9 cellular contexts compared by ENCODE assay signal in genomic region chr11:124717786-124718634, GRCh38. TPM values are rescaled to one million over a fixed set of nuclear protein-coding genes. Genes with fewer than 3 reads are reported as not detected.
DNase-seq lines count a peak whose midpoint lies in the region; ATAC-seq, FAIRE-seq and TF ChIP-seq lines count a peak whose summit lies in the region.
"Had no signal": no experiment of that assay in that cellular context is flagged by ENCODE, and none has a peak within 500 bp of the region (broad histone marks: within the 10 kb centered on the region; RNA-seq: fewer than 3 reads in every experiment).

No MANE protein-coding gene starts in this region.

- H3K4me2 ChIP-seq in H1 (ENCODE audit: insufficient read depth in 1 of 2, low read depth in 2 of 2, low read length in 2 of 2) = peak overlapping the region; percentile 81 to 87

- H3K27ac Mint-ChIP-seq in CD8-positive, alpha-beta memory T cell = peak overlapping the region in 2 of 8 donors; percentile 4 to 41

- H3K56ac ChIP-seq in H1 (replicated peaks; ENCODE audit: insufficient read length, low read depth, low read length) = no peak overlapping the region

- peaks cover 29 to 58% of the 10 kb centered on the region in 2 donors for H3K27me3 Mint-ChIP-seq in CD8-positive, alpha-beta memory T cell

- no peak for TF ChIP-seq CTCF in H1 (IDR thresholded peaks at IDR 0.05; ENCODE audit: control extremely low read depth in 1 of 3, insufficient read depth in 1 of 3, low read depth in 1 of 3, low read length in 3 of 3)

- DNase-seq in CD8-positive, alpha-beta memory T cell = peak in 4 of 5 donors; percentile 8 to 36 (median 22)
- DNase-seq in H54 (ENCODE audit: insufficient read length, low spot score) (peak; percentile 15), T-helper 1 cell (peak in 3 of 5 donors; percentile 10 to 22 (median 18)), H1 (ENCODE audit: low read depth in 1 of 2, low spot score in 2 of 2) (peak in 1 of 2 experiments; percentile 67), aorta (peak; percentile 64 to 79)

- H2BK20ac ChIP-seq in H1 (ENCODE audit: low read length) = no peak overlapping the region

- H2BK12ac ChIP-seq in H1 (ENCODE audit: low read depth, low read length) = no peak overlapping the region

- no peak overlapping the region for H2AK5ac ChIP-seq in H1 (ENCODE audit: low read depth, low read length)

- POLR2A ChIA-PET in CD8-positive, alpha-beta memory T cell (lab: Charles Lee) = no interaction called here
- POLR2A ChIA-PET in H1 (lab: Charles Lee; ENCODE audit: partially characterized antibody) = interaction anchor here (1.2 to 1.6 kb wide), 3 partner anchors 11 to 82 kb away, joined by 3 to 5 read pairs (median 3); partner anchors contain the start of gene MSANTD2

- H3K9me3 ChIP-seq in CD8-positive, alpha-beta memory T cell (ENCODE audit: low read length) = no peaks in the 10 kb centered on the region
- H3K9me3 ChIP-seq in H1 (ENCODE audit: insufficient read depth in 2 of 2, low read depth in 1 of 2, low read length in 1 of 2) = no peaks in the 10 kb centered on the region
- H3K9me3 ChIP-seq in muscle layer of colon (ENCODE audit: low read length) = no peaks in the 10 kb centered on the region
- no peaks in the 10 kb centered on the region for H3K9me3 ChIP-seq in aorta (ENCODE audit: control insufficient read depth, low read length)

- H3K9me3 Mint-ChIP-seq in CD8-positive, alpha-beta memory T cell = peaks cover 0 to 2% (median 0%) of the 10 kb centered on the region in 5 donors

- 4% methylated on average over 45 of the region's 45 CpGs; no CpG with 5 or more reads in 1 of the 2 experiments for WGBS in H1 (ENCODE audit: extremely low coverage in 1 of 2, insufficient coverage in 1 of 2, insufficient read length in 1 of 2, insufficient replicate concordance in 2 of 2, low coverage in 1 of 2, low lambda C conversion rate in 2 of 2, missing lambda C conversion rate in 1 of 2), 2 experiments
- WGBS in aorta, 2 donors = 1% methylated on average over 39 to 45 of the region's 45 CpGs

- FAIRE-seq in H54 (lab: Jason Lieb, UNC) (no peak), H1 (lab: Jason Lieb, UNC) (no peak)

- TF ChIP-seq EP300 in H1 (IDR thresholded peaks at IDR 0.05; ENCODE audit: borderline replicate concordance in 1 of 2, low read depth in 2 of 2, low read length in 2 of 2) = no peak

- ATAC-seq in aorta (ENCODE audit: low FRiP score) (peak; percentile 60), GM21576 (IDR thresholded peaks at IDR 0.05; ENCODE audit: unreplicated experiment) (no peak), GM18511 (IDR thresholded peaks at IDR 0.05; ENCODE audit: unreplicated experiment) (no peak)

- no peak overlapping the region for H3K18ac ChIP-seq in H1 (ENCODE audit: extremely low read depth, low read length)

- peak overlapping the region in 6 of 7 donors; percentile 66 to 84 (median 74) for H3K4me3 Mint-ChIP-seq in CD8-positive, alpha-beta memory T cell

- 0 out of 2 replicates have a peak overlapping the region, but pooled peaks have one; percentile 51 for H4K8ac ChIP-seq in H1 (ENCODE audit: extremely low read depth, insufficient read depth, low read length)

- no peak overlapping the region for H3K14ac ChIP-seq in H1 (ENCODE audit: insufficient read length)

- H3K79me2 ChIP-seq in H1 (ENCODE audit: control insufficient read depth in 1 of 2, insufficient read depth in 2 of 2, low read length in 2 of 2) = no peaks in the 10 kb centered on the region

- H3K4me3 ChIP-seq in CD8-positive, alpha-beta memory T cell (ENCODE audit: low read length) = peak overlapping the region; percentile 41
- H3K4me3 ChIP-seq in H1 (ENCODE audit: extremely low read depth in 1 of 4, insufficient read depth in 2 of 4, low read depth in 3 of 4, low read length in 4 of 4) (peak overlapping the region; percentile 32 to 60 (median 54); a peak in 7 of 8 replicates), muscle layer of colon (ENCODE audit: low read depth in 1 of 2, low read length in 2 of 2) (peak overlapping the region; percentile 24 to 64), aorta (ENCODE audit: low read length in 2 of 2) (peak overlapping the region in 1 of 2 donors; percentile 15)

- no peak overlapping the region for H2BK15ac ChIP-seq in H1 (ENCODE audit: low read length)

- H3K4me1 Mint-ChIP-seq in CD8-positive, alpha-beta memory T cell = peaks cover 13 to 18% (median 17%) of the 10 kb centered on the region in 3 donors

- no peak overlapping the region for H4K5ac ChIP-seq in H1 (ENCODE audit: insufficient read length, low read depth, low read length)

- intact Hi-C loops in aorta (cut with DNase I) = loop anchor here (2.0 to 5.0 kb wide), 2 partner anchors 36 to 41 kb away; no protein-coding TSS in a partner anchor

- no peak overlapping the region for H3K4ac ChIP-seq in H1 (replicated peaks; ENCODE audit: insufficient read length, low read depth, low read length)

- peaks cover 0 to 2% (median 0%) of the 10 kb centered on the region in 3 donors for H3K36me3 Mint-ChIP-seq in CD8-positive, alpha-beta memory T cell

- TF ChIP-seq RAD21 in H1 (IDR thresholded peaks at IDR 0.05 in 1 of 2, conservative IDR thresholded peaks at IDR 0.05 in 1 of 2; ENCODE audit: low read depth in 2 of 2, low read length in 2 of 2) = no peak

- H2AFZ ChIP-seq in H1 (ENCODE audit: low read length) = no peak overlapping the region

- no peak overlapping the region for H2BK120ac ChIP-seq in H1 (replicated peaks; ENCODE audit: low read depth, low read length)

- H3K36me3 ChIP-seq in CD8-positive, alpha-beta memory T cell (ENCODE audit: insufficient read depth, low read length) = no peaks in the 10 kb centered on the region
- H3K36me3 ChIP-seq in H1 (ENCODE audit: control insufficient read depth in 2 of 4, insufficient read depth in 4 of 4, low read length in 3 of 4) (no peaks in the 10 kb centered on the region), muscle layer of colon (ENCODE audit: insufficient read depth, low read length) (no peaks in the 10 kb centered on the region), aorta (ENCODE audit: control insufficient read depth in 1 of 2, insufficient read depth in 2 of 2, low read length in 1 of 2) (no peaks in the 10 kb centered on the region)

- peaks cover 8% of the 10 kb centered on the region for H3K23me2 ChIP-seq in H1 (ENCODE audit: low read depth, low read length)

- H4K91ac ChIP-seq in H1 (replicated peaks; ENCODE audit: insufficient read length, low read length) = no peak overlapping the region

- CTCF ChIA-PET in CD8-positive, alpha-beta memory T cell (lab: Charles Lee) = no interaction called here
- CTCF ChIA-PET in H1 (lab: Charles Lee; ENCODE audit: partially characterized antibody) = interaction anchor here (0.9 to 1.6 kb wide), 7 partner anchors 16 to 53 kb away, joined by 3 to 6 read pairs (median 4); partner anchors contain the start of gene ESAM

- H3K23ac ChIP-seq in H1 (ENCODE audit: insufficient read length) = no peak overlapping the region

- H3K27ac ChIP-seq in CD8-positive, alpha-beta memory T cell (ENCODE audit: low read depth, low read length) = no peak overlapping the region
- H3K27ac ChIP-seq in H1 (ENCODE audit: low read depth, low read length) (no peak overlapping the region), muscle layer of colon (ENCODE audit: low read depth, low read length) (no peak overlapping the region), aorta (ENCODE audit: low read depth in 1 of 2, low read length in 2 of 2) (peak overlapping the region in 1 of 2 donors; percentile 1)

- H4K20me1 ChIP-seq in H1 (replicated peaks in 1 of 2; ENCODE audit: control insufficient read depth in 1 of 2, insufficient read depth in 2 of 2, low read length in 2 of 2) = no peaks in the 10 kb centered on the region

- TF ChIP-seq POLR2A in H54 (IDR thresholded peaks at IDR 0.05; ENCODE audit: low read depth, low read length) (no peak), H1 (IDR thresholded peaks at IDR 0.05; ENCODE audit: control extremely low read depth in 1 of 2, low read depth in 2 of 2, low read length in 2 of 2) (no peak)

- no peaks in the 10 kb centered on the region for H3K79me1 ChIP-seq in H1 (ENCODE audit: low read depth, low read length)

- H2BK5ac ChIP-seq in H1 (ENCODE audit: low read depth, low read length) = no peak overlapping the region

- no peak overlapping the region for H3K9ac ChIP-seq in H1 (replicated peaks in 1 of 4; ENCODE audit: extremely low read depth in 1 of 4, low read depth in 3 of 4, low read length in 3 of 4)
- H3K9ac ChIP-seq in muscle layer of colon (ENCODE audit: low read length) = no peak overlapping the region

- peaks cover 16% of the 10 kb centered on the region for H3K27me3 ChIP-seq in CD8-positive, alpha-beta memory T cell (ENCODE audit: insufficient read depth, low read length, poor library complexity, severe bottlenecking)
- H3K27me3 ChIP-seq in H1 (replicated peaks in 1 of 4; ENCODE audit: control insufficient read depth in 3 of 4, extremely low read depth in 1 of 4, insufficient read depth in 3 of 4, low read length in 3 of 4) (peaks cover 47 to 80% (median 75%) of the 10 kb centered on the region in 4 experiments), muscle layer of colon (ENCODE audit: control insufficient read depth in 1 of 2, insufficient read depth in 2 of 2, low read length in 2 of 2) (peaks cover 19 to 37% of the 10 kb centered on the region in 2 donors), aorta (ENCODE audit: control insufficient read depth in 1 of 2, insufficient read depth in 2 of 2, low read length in 1 of 2) (no peaks in the 10 kb centered on the region)

- peaks cover 14% of the 10 kb centered on the region for H3K4me1 ChIP-seq in CD8-positive, alpha-beta memory T cell (ENCODE audit: insufficient read depth, low read length)
- H3K4me1 ChIP-seq in H1 (replicated peaks in 1 of 4; ENCODE audit: control insufficient read depth in 3 of 4, insufficient read depth in 4 of 4, low read length in 3 of 4) = peaks cover 0 to 5% (median 3%) of the 10 kb centered on the region in 4 experiments; a peak in 5 of 7 replicates
- H3K4me1 ChIP-seq in muscle layer of colon (ENCODE audit: insufficient read depth, low read length) = peaks cover 6% of the 10 kb centered on the region
- no peaks in the 10 kb centered on the region for H3K4me1 ChIP-seq in aorta (ENCODE audit: control insufficient read depth in 1 of 2, insufficient read depth in 2 of 2, low read length in 2 of 2)

RNA-seq across cellular contexts. Expression of gene NRGN, which starts 21.7 kb away (rescaled TPM):
- total RNA-seq in CD8-positive, alpha-beta memory T cell = 1 to 10 TPM; 4.6 to 6.4 TPM
- not detected for polyA plus RNA-seq in CD8-positive, alpha-beta memory T cell
- 0.60 and 0.75 TPM in 2 replicates for total RNA-seq in H1 (2021; fragmentation: NEBNext Ultra II Directional; extraction: Animal tissue kit (Norgen Biotek cat#: 25700))
- polyA plus RNA-seq in H1 (2011; rRNA removed) = 1.0 and 1.5 TPM in 2 replicates
- 0.54 TPM for polyA plus RNA-seq in H1 (2011; cell fraction: cytosol; rRNA removed)
- polyA plus RNA-seq in H1 (2011; cell fraction: nucleus; rRNA removed) = 1.7 TPM
- 0.76 to 1.2 TPM (median 0.92 TPM) in 4 replicates for polyA plus RNA-seq in H1 (2012, experiment 1 of 2)
- polyA plus RNA-seq in H1 (2012, experiment 2 of 2) = 0.89 TPM
- polyA plus RNA-seq in H1 (2013, experiment 1 of 2) = 1.2 TPM
- 0.83 TPM for polyA plus RNA-seq in H1 (2013, experiment 2 of 2)
- polyA minus RNA-seq in H1 (2011; rRNA and poly(A)+ RNA removed) = 0.38 TPM in 1 of 2 replicates, not detected in the other
- polyA minus RNA-seq in H1 (2011; cell fraction: cytosol; rRNA and poly(A)+ RNA removed) = not detected
- polyA minus RNA-seq in H1 (2011; cell fraction: nucleus; rRNA and poly(A)+ RNA removed) = not detected
- total RNA-seq in aorta = 10 to 100 TPM; 33.2 to 41.1 TPM
- 10 to 100 TPM; 15.4 to 38.5 TPM for polyA plus RNA-seq in aorta
- total RNA-seq: NCI-H460 had no signal

RNA-seq across cellular contexts. Expression of gene VSIG2, which starts 34.0 kb away (rescaled TPM):
- total RNA-seq in CD8-positive, alpha-beta memory T cell = under 1 TPM; 0.24 to 0.40 TPM
- not detected for polyA plus RNA-seq in CD8-positive, alpha-beta memory T cell
- not detected in 2 replicates for total RNA-seq in H1 (2021; fragmentation: NEBNext Ultra II Directional; extraction: Animal tissue kit (Norgen Biotek cat#: 25700))
- polyA plus RNA-seq in H1 (2011; rRNA removed) = 0.18 and 0.35 TPM in 2 replicates
- polyA plus RNA-seq in H1 (2011; cell fraction: cytosol; rRNA removed) = not detected
- polyA plus RNA-seq in H1 (2011; cell fraction: nucleus; rRNA removed) = not detected
- 0.16 to 0.42 TPM (median 0.28 TPM) in 3 of 4 replicates, not detected in the other for polyA plus RNA-seq in H1 (2012, experiment 1 of 2)
- polyA plus RNA-seq in H1 (2012, experiment 2 of 2) = 0.16 TPM
- not detected for polyA plus RNA-seq in H1 (2013, experiment 1 of 2)
- not detected for polyA plus RNA-seq in H1 (2013, experiment 2 of 2)
- polyA minus RNA-seq in H1 (2011; rRNA and poly(A)+ RNA removed) = not detected in 2 replicates
- not detected for polyA minus RNA-seq in H1 (2011; cell fraction: cytosol; rRNA and poly(A)+ RNA removed)
- not detected for polyA minus RNA-seq in H1 (2011; cell fraction: nucleus; rRNA and poly(A)+ RNA removed)
- total RNA-seq in aorta = 1 to 10 TPM; 3.8 to 6.9 TPM
- polyA plus RNA-seq in aorta = 1 to 10 TPM; 1.9 to 3.1 TPM
- total RNA-seq: NCI-H460 had no signal

RNA-seq across cellular contexts. Expression of gene ESAM, which starts 44.1 kb away (rescaled TPM):
- total RNA-seq in CD8-positive, alpha-beta memory T cell = under 1 TPM; 0.35 to 0.77 TPM
- not detected for polyA plus RNA-seq in CD8-positive, alpha-beta memory T cell
- total RNA-seq in H1 (2021; fragmentation: NEBNext Ultra II Directional; extraction: Animal tissue kit (Norgen Biotek cat#: 25700)) = 0.17 TPM in 1 of 2 replicates, not detected in the other
- polyA plus RNA-seq in H1 (2011; rRNA removed) = 0.09 and 0.19 TPM in 2 replicates
- polyA plus RNA-seq in H1 (2011; cell fraction: cytosol; rRNA removed) = 0.21 TPM
- 0.91 TPM for polyA plus RNA-seq in H1 (2011; cell fraction: nucleus; rRNA removed)
- 0.10 to 0.31 TPM (median 0.22 TPM) in 4 replicates for polyA plus RNA-seq in H1 (2012, experiment 1 of 2)
- polyA plus RNA-seq in H1 (2012, experiment 2 of 2) = 0.26 TPM
- polyA plus RNA-seq in H1 (2013, experiment 1 of 2) = 0.39 TPM
- 0.26 TPM for polyA plus RNA-seq in H1 (2013, experiment 2 of 2)
- 0.32 TPM in 1 of 2 replicates, not detected in the other for polyA minus RNA-seq in H1 (2011; rRNA and poly(A)+ RNA removed)
- not detected for polyA minus RNA-seq in H1 (2011; cell fraction: cytosol; rRNA and poly(A)+ RNA removed)
- polyA minus RNA-seq in H1 (2011; cell fraction: nucleus; rRNA and poly(A)+ RNA removed) = not detected
- total RNA-seq in aorta = 100 to 1,000 TPM in 1 of 2 donors, 10 to 100 TPM in 1; 95.1 to 182 TPM
- 100 to 1,000 TPM in 1 of 2 donors, 10 to 100 TPM in 1; 33.2 to 110 TPM for polyA plus RNA-seq in aorta

RNA-seq across cellular contexts. Expression of gene SPA17, which starts 44.3 kb away (rescaled TPM):
- 1 to 10 TPM; 2.2 to 3.9 TPM for total RNA-seq in CD8-positive, alpha-beta memory T cell
- 1.4 TPM for polyA plus RNA-seq in CD8-positive, alpha-beta memory T cell
- total RNA-seq in H1 (2021; fragmentation: NEBNext Ultra II Directional; extraction: Animal tissue kit (Norgen Biotek cat#: 25700)) = 4.2 and 5.2 TPM in 2 replicates
- polyA plus RNA-seq in H1 (2011; rRNA removed) (1.8 and 3.7 TPM in 2 replicates), aorta (1 to 10 TPM; 4.8 to 7.1 TPM)
- 4.8 TPM for polyA plus RNA-seq in H1 (2011; cell fraction: cytosol; rRNA removed)
- 1.4 TPM for polyA plus RNA-seq in H1 (2011; cell fraction: nucleus; rRNA removed)
- polyA plus RNA-seq in H1 (2012, experiment 1 of 2) = 5.5 to 7.6 TPM (median 6.4 TPM) in 4 replicates
- 3.0 TPM for polyA plus RNA-seq in H1 (2012, experiment 2 of 2)
- polyA plus RNA-seq in H1 (2013, experiment 1 of 2) = 9.1 TPM
- polyA plus RNA-seq in H1 (2013, experiment 2 of 2) = 8.7 TPM
- polyA minus RNA-seq in H1 (2011; rRNA and poly(A)+ RNA removed) = 1.4 and 2.3 TPM in 2 replicates
- polyA minus RNA-seq in H1 (2011; cell fraction: cytosol; rRNA and poly(A)+ RNA removed) = 1.5 TPM
- 4.6 TPM for polyA minus RNA-seq in H1 (2011; cell fraction: nucleus; rRNA and poly(A)+ RNA removed)
- total RNA-seq in aorta = 1 to 10 TPM; 2.7 to 3.9 TPM

RNA-seq across cellular contexts. Expression of gene SIAE, which starts 44.5 kb away (rescaled TPM):
- total RNA-seq in CD8-positive, alpha-beta memory T cell = 1 to 10 TPM; 4.0 to 5.2 TPM
- 0.85 TPM for polyA plus RNA-seq in CD8-positive, alpha-beta memory T cell
- total RNA-seq in H1 (2021; fragmentation: NEBNext Ultra II Directional; extraction: Animal tissue kit (Norgen Biotek cat#: 25700)) = 1.7 and 2.3 TPM in 2 replicates
- polyA plus RNA-seq in H1 (2011; rRNA removed) = 1.9 and 3.7 TPM in 2 replicates
- 3.5 TPM for polyA plus RNA-seq in H1 (2011; cell fraction: cytosol; rRNA removed)
- polyA plus RNA-seq in H1 (2011; cell fraction: nucleus; rRNA removed) = 4.7 TPM
- 1.7 to 3.0 TPM (median 2.9 TPM) in 4 replicates for polyA plus RNA-seq in H1 (2012, experiment 1 of 2)
- 0.42 TPM for polyA plus RNA-seq in H1 (2012, experiment 2 of 2)
- 3.6 TPM for polyA plus RNA-seq in H1 (2013, experiment 1 of 2)
- polyA plus RNA-seq in H1 (2013, experiment 2 of 2) = 3.7 TPM
- 2.6 and 4.5 TPM in 2 replicates for polyA minus RNA-seq in H1 (2011; rRNA and poly(A)+ RNA removed)
- polyA minus RNA-seq in H1 (2011; cell fraction: cytosol; rRNA and poly(A)+ RNA removed) = 0.95 TPM
- polyA minus RNA-seq in H1 (2011; cell fraction: nucleus; rRNA and poly(A)+ RNA removed) = 1.4 TPM
- 10 to 100 TPM; 11.5 to 24.8 TPM for total RNA-seq in aorta
- polyA plus RNA-seq in aorta = 10 to 100 TPM in 1 of 2 donors, 1 to 10 TPM in 1; 6.9 to 14.8 TPM

Comparison
In these comparisons a context has a peak if more than half of its experiments do, and no peak if none do; other contexts are left out.
1. RNA of gene NRGN, which starts 21.7 kb away (total RNA-seq): 33.2 to 41.1 TPM in aorta; 4.6 to 6.4 TPM in CD8-positive, alpha-beta memory T cell and 0.60 to 0.75 TPM in H1; every median in the first group is over 4 times any median in the second.
2. RNA of gene ESAM, which starts 44.1 kb away (total RNA-seq): 95.1 to 182 TPM in aorta; 0.35 to 0.77 TPM in CD8-positive, alpha-beta memory T cell and 0.17 TPM in H1; every median in the first group is over 10 times any median in the second.